In the genomic region with DNA sequence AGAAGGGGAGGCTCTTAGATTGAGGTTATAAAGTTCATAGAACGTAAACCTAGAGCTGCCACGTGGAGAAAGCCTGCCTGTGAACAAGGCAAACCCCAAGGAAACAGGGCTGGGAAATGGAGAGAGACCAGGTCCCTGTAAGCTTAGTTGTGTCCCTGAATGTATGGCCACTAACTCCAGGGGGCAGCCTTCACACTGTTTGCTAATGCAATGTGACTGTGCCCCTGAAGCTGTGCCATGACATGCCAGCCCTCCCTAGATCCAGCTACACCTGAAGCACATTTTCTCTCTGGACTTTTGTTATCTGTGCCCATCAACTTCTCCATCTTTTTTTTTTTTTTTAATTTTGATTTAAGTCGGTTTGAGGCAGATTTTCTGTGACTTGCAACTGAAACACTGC, we compare ENCODE assay signal across 9 cellular contexts.
DNase-seq lines count a peak whose midpoint lies in the region; FAIRE-seq and TF ChIP-seq lines count a peak whose summit lies in the region.
"Had no signal": no experiment of that assay in that cellular context is flagged by ENCODE, and none has a peak within 500 bp of the region (broad histone marks: within the 10 kb centered on the region; RNA-seq: fewer than 3 reads in every experiment).

No MANE protein-coding gene starts in this region.

- H3K27ac Mint-ChIP-seq in HFFc6 = no peak overlapping the region

- H3K4me3 Mint-ChIP-seq in HFFc6 = no peak overlapping the region

- H3K36me3 Mint-ChIP-seq in HFFc6 (ENCODE audit: low read depth) = no peaks in the 10 kb centered on the region

- no peak for FAIRE-seq in frontal cortex (lab: Jason Lieb, UNC)
- FAIRE-seq: endometrium had no signal

- DNase-seq in D341Med (ENCODE audit: low spot score) (peak; percentile 76), HFFc6 (peak; percentile 19), SW480 (ENCODE audit: low spot score) (peak; percentile 18), germinal center (ENCODE audit: low spot score) (peak; percentile 60), frontal cortex (ENCODE audit: low spot score in 2 of 2) (no peak), occipital lobe (lab: John Stamatoyannopoulos, UW) (no peak), hepatic stellate cell (ENCODE audit: low spot score) (no peak)
- no peak for DNase-seq in effector CD4-positive, alpha-beta T cell

- no peaks in the 10 kb centered on the region for H3K9me3 Mint-ChIP-seq in HFFc6

- peak; percentile 70 for TF ChIP-seq CTCF in HFFc6 (IDR thresholded peaks at IDR 0.05)

- H3K4me1 Mint-ChIP-seq in HFFc6 (ENCODE audit: low read depth) = no peaks in the 10 kb centered on the region

- peaks cover 16% of the 10 kb centered on the region for H3K27me3 Mint-ChIP-seq in HFFc6 (ENCODE audit: insufficient read depth)

Comparison
In these comparisons a context has a peak if more than half of its experiments do, and no peak if none do; other contexts are left out.
1. DNase-seq: peak in D341Med (single experiment), HFFc6 (single experiment), SW480 (single experiment) and germinal center (single experiment); none in frontal cortex (0 of 2), occipital lobe (single experiment), effector CD4-positive, alpha-beta T cell (single experiment) and hepatic stellate cell (single experiment).